Comparison of ENCODE assay signal across 19 cellular contexts in the genomic region with DNA sequence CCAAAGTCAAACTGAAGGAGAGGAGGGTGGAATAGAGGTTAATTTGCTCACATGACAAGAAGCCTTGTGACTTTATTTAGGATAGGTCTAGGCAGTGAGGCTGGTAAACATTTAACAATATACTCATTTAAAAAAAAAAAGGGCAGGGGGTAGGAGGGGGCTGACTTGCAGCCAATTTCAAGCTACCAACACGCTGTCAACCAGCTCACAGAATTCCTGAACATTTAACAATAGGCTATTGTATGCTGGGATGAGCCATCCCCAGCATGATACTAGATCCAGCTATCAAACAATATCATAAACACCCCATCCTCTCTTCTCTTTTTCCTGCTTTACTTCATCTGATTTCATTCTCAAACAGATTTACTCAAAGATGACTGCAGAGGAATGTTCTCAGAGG.
DNase-seq lines count a peak whose midpoint lies in the region; ATAC-seq and TF ChIP-seq lines count a peak whose summit lies in the region.
"Had no signal": no experiment of that assay in that cellular context is flagged by ENCODE, and none has a peak within 500 bp of the region (broad histone marks: within the 10 kb centered on the region; RNA-seq: fewer than 3 reads in every experiment).

No MANE protein-coding gene starts in this region.

- H3K27ac ChIP-seq in angular gyrus (ENCODE audit: low read depth, low read length) (peak overlapping the region; percentile 85), neural cell (ENCODE audit: low read length) (no peak overlapping the region), ascending aorta (no peak overlapping the region)
- H3K27ac ChIP-seq: A549 had no signal

- no peaks in the 10 kb centered on the region for H3K9me2 ChIP-seq in neural cell (ENCODE audit: insufficient read depth, low read length)

- no peak overlapping the region for H3K4me2 ChIP-seq in neural cell (ENCODE audit: low read length)
- H3K4me2 ChIP-seq: A549 had no signal

- intact Hi-C loops in posterior vena cava (cut with DNase I) (no loop called here), mucosa of descending colon (cut with DNase I, micrococcal nuclease) (no loop called here), ascending aorta (cut with DNase I) (no loop called here)

- no peak for TF ChIP-seq CTCF in neural cell (IDR thresholded peaks at IDR 0.05; ENCODE audit: poor library complexity, severe bottlenecking)
- TF ChIP-seq CTCF in mucosa of descending colon (IDR thresholded peaks at IDR 0.05): no peak
- no peak for TF ChIP-seq CTCF in ascending aorta (IDR thresholded peaks at IDR 0.05)

- H3F3A ChIP-seq in neural cell (ENCODE audit: insufficient read depth, low read length, poor library complexity, severe bottlenecking): no peaks in the 10 kb centered on the region

- H3K4me1 ChIP-seq in mucosa of descending colon (ENCODE audit: low read depth) (no peaks in the 10 kb centered on the region), ascending aorta (no peaks in the 10 kb centered on the region)
- H3K4me1 ChIP-seq: A549, BE2C had no signal

- H4K20me1 ChIP-seq in neural cell (ENCODE audit: insufficient read depth): no peaks in the 10 kb centered on the region

- no peaks in the 10 kb centered on the region for H3K79me2 ChIP-seq in neural cell (replicated peaks; ENCODE audit: insufficient read depth, low read length)

- no peaks in the 10 kb centered on the region for H3K27me3 ChIP-seq in neural cell (ENCODE audit: insufficient read depth, low read depth, low read length)
- no peaks in the 10 kb centered on the region for H3K27me3 ChIP-seq in ascending aorta
- H3K27me3 ChIP-seq: BE2C had no signal

- H3K9me3 ChIP-seq in neural cell (ENCODE audit: low read length) (no peaks in the 10 kb centered on the region), mucosa of descending colon (no peaks in the 10 kb centered on the region), ascending aorta (no peaks in the 10 kb centered on the region)
- H3K9me3 ChIP-seq: A549, BE2C had no signal

- TF ChIP-seq EP300 in neural cell (conservative IDR thresholded peaks at IDR 0.05; ENCODE audit: poor library complexity, severe bottlenecking): no peak

- no peak for TF ChIP-seq RAD21 in neural cell (conservative IDR thresholded peaks at IDR 0.05)

- no peak for ATAC-seq in mucosa of descending colon
- ATAC-seq: A549 had no signal

- no peaks in the 10 kb centered on the region for H3K36me3 ChIP-seq in neural cell (ENCODE audit: insufficient read depth, low read length)
- H3K36me3 ChIP-seq in mucosa of descending colon (ENCODE audit: low read depth): no peaks in the 10 kb centered on the region
- no peaks in the 10 kb centered on the region for H3K36me3 ChIP-seq in ascending aorta
- H3K36me3 ChIP-seq: BE2C had no signal

- H2AFZ ChIP-seq in neural cell (ENCODE audit: low read depth, low read length): no peak overlapping the region

- H3K4me3 ChIP-seq in neural cell (ENCODE audit: low read length) (no peak overlapping the region), mucosa of descending colon (no peak overlapping the region), ascending aorta (no peak overlapping the region)
- H3K4me3 ChIP-seq: A549 had no signal

- DNase-seq in globus pallidus (ENCODE audit: low spot score): peak; percentile 86
- DNase-seq in superior temporal gyrus (ENCODE audit: extremely low spot score): peak; percentile 84
- DNase-seq in NCI-H1694 treated with DMSO at 0.1 percent for 48 hours (lab: John Stamatoyannopoulos, UW): no peak
- DNase-seq in posterior vena cava (ENCODE audit: low spot score): no peak
- no peak for DNase-seq in mucosa of descending colon
- DNase-seq in ascending aorta (ENCODE audit: low spot score in 2 of 2): no peak
- DNase-seq: BE2C, EL, GF-D8, Karpas-422, MV-4-11, NCI-H1105 treated with DMSO at 0.1 percent for 48 hours, NCI-H2081, NCI-H2171 treated with DMSO at 0.1 percent for 48 hours, NCI-H524 treated with DMSO at 0.1 percent for 48 hours, OCI-M1 had no signal

- no peak overlapping the region for H3K9ac ChIP-seq in neural cell (ENCODE audit: low read length)

TF ChIP-seq in neural cell, 6 proteins besides CTCF, POLR2A, EP300 and RAD21:
- TF ChIP-seq EZH2 (IDR thresholded peaks at IDR 0.05; ENCODE audit: borderline replicate concordance, insufficient read depth, low read length, poor library complexity, severe bottlenecking): no peak
- TF ChIP-seq, protein P1, sequence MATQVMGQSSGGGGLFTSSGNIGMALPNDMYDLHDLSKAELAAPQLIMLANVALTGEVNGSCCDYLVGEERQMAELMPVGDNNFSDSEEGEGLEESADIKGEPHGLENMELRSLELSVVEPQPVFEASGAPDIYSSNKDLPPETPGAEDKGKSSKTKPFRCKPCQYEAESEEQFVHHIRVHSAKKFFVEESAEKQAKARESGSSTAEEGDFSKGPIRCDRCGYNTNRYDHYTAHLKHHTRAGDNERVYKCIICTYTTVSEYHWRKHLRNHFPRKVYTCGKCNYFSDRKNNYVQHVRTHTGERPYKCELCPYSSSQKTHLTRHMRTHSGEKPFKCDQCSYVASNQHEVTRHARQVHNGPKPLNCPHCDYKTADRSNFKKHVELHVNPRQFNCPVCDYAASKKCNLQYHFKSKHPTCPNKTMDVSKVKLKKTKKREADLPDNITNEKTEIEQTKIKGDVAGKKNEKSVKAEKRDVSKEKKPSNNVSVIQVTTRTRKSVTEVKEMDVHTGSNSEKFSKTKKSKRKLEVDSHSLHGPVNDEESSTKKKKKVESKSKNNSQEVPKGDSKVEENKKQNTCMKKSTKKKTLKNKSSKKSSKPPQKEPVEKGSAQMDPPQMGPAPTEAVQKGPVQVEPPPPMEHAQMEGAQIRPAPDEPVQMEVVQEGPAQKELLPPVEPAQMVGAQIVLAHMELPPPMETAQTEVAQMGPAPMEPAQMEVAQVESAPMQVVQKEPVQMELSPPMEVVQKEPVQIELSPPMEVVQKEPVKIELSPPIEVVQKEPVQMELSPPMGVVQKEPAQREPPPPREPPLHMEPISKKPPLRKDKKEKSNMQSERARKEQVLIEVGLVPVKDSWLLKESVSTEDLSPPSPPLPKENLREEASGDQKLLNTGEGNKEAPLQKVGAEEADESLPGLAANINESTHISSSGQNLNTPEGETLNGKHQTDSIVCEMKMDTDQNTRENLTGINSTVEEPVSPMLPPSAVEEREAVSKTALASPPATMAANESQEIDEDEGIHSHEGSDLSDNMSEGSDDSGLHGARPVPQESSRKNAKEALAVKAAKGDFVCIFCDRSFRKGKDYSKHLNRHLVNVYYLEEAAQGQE (IDR thresholded peaks at IDR 0.05; ENCODE audit: borderline replicate concordance): peak; percentile 33

Comparison
In these comparisons a context has a peak if more than half of its experiments do, and no peak if none do; other contexts are left out.
1. DNase-seq: peak in globus pallidus (single experiment) and superior temporal gyrus (single experiment); none in NCI-H1694 treated with DMSO at 0.1 percent for 48 hours (single experiment), posterior vena cava (single experiment), mucosa of descending colon (0 of 3) and ascending aorta (0 of 2).